ENCODE assay signal across 11 cellular contexts in genomic region chr20:48686238-48687096, GRCh38.
A peak's percentile ranks its signal among the peaks of the same experiment; 100 is the strongest.
DNase-seq lines count a peak whose midpoint lies in the region; ATAC-seq lines count a peak whose summit lies in the region.
"Had no signal": no experiment of that assay in that cellular context is flagged by ENCODE, and none has a peak within 500 bp of the region (broad histone marks: within the 10 kb centered on the region; RNA-seq: fewer than 3 reads in every experiment).

No MANE protein-coding gene starts in this region.

- H3K4me3 Mint-ChIP-seq in activated CD4-positive, alpha-beta T cell treated with anti-CD3 and anti-CD28 coated beads, Interleukin-2, amount 10 ng/mL, durations not matched to agents 7 days and 5 days, result no peak overlapping the region
- H3K4me3 Mint-ChIP-seq in activated T-helper 1 cell treated with anti-CD3 and anti-CD28 coated beads, Interleukin-12 subunit alpha, Interleukin-12 subunit beta, Interleukin-2, Interleukin-4 antibody, amounts not matched to agents 30 ng/mL and 10 ng/mL and 1 ng/mL, durations not matched to agents 14 hours and 24 hours and 36 hours, result no peak overlapping the region
- H3K4me3 Mint-ChIP-seq in stimulated activated naive B cell treated with anti-CD40 and anti-IgM and Interleukin-4, amounts not matched to agents 10 μg/mL and 1 μg/mL and 100 μg/mL, for 72 hours, result no peak overlapping the region

- H3K36me3 Mint-ChIP-seq in activated CD4-positive, alpha-beta T cell treated with anti-CD3 and anti-CD28 coated beads, Interleukin-2, amount 10 ng/mL, durations not matched to agents 7 days and 5 days (ENCODE audit: low read depth), result peaks cover 57% of the 10 kb centered on the region
- peaks cover 54% of the 10 kb centered on the region for H3K36me3 Mint-ChIP-seq in activated T-helper 1 cell treated with anti-CD3 and anti-CD28 coated beads, Interleukin-12 subunit alpha, Interleukin-12 subunit beta, Interleukin-2, Interleukin-4 antibody, amounts not matched to agents 30 ng/mL and 10 ng/mL and 1 ng/mL, durations not matched to agents 14 hours and 24 hours and 36 hours (ENCODE audit: low read depth)
- H3K36me3 Mint-ChIP-seq in stimulated activated naive B cell treated with anti-CD40 and anti-IgM and Interleukin-4, amounts not matched to agents 10 μg/mL and 1 μg/mL and 100 μg/mL, for 72 hours, result peaks cover 29 to 46% of the 10 kb centered on the region in 2 donors

- CTCF ChIA-PET in activated CD4-positive, alpha-beta T cell treated with anti-CD3 and anti-CD28 coated beads, Interleukin-2, amount 10 ng/mL, durations not matched to agents 7 days and 5 days (lab: Charles Lee), result interaction anchor here (1.2 kb wide), 1 partner anchor 9 kb away, joined by 3 read pairs; no protein-coding TSS in a partner anchor

- WGBS in right cardiac atrium, result 56% methylated on average over 19 of the region's 19 CpGs

- H3K9me3 ChIP-seq in right cardiac atrium (ENCODE audit: control insufficient read depth, low read length), result no peaks in the 10 kb centered on the region
- H3K9me3 ChIP-seq: A549 had no signal

- H3K4me3 ChIP-seq in right cardiac atrium (ENCODE audit: low read length), result no peak overlapping the region
- H3K4me3 ChIP-seq: A549 had no signal

- H3K27ac ChIP-seq in right cardiac atrium (ENCODE audit: low read length), result no peak overlapping the region

- no peaks in the 10 kb centered on the region for H3K27me3 ChIP-seq in right cardiac atrium (ENCODE audit: control insufficient read depth, insufficient read depth)

- peak; percentile 49 to 75 for ATAC-seq in right cardiac atrium
- no peak for ATAC-seq in stimulated activated naive B cell treated with anti-CD40 and anti-IgM and Interleukin-4, amounts not matched to agents 10 μg/mL and 1 μg/mL and 100 μg/mL, for 72 hours (replicated peaks)
- ATAC-seq in GM21515 (IDR thresholded peaks at IDR 0.05; ENCODE audit: unreplicated experiment), result no peak

- peaks cover 32% of the 10 kb centered on the region for H3K4me1 ChIP-seq in right cardiac atrium (ENCODE audit: control insufficient read depth, insufficient read depth, low read length)

- no peak for DNase-seq in activated CD4-positive, alpha-beta T cell treated with anti-CD3 and anti-CD28 coated beads, Interleukin-2, amount 10 ng/mL, durations not matched to agents 7 days and 5 days
- no peak for DNase-seq in activated CD4-positive, alpha-beta T cell treated with anti-CD3 and anti-CD28 coated beads, Interleukin-2, amount 50 U/mL, for 1 hour
- no peak for DNase-seq in activated T-helper 1 cell treated with anti-CD3 and anti-CD28 coated beads, Interleukin-12 subunit alpha, Interleukin-12 subunit beta, Interleukin-2, Interleukin-4 antibody, amounts not matched to agents 30 ng/mL and 10 ng/mL and 1 ng/mL, durations not matched to agents 14 hours and 24 hours and 36 hours (ENCODE audit: low spot score)
- DNase-seq in right cardiac atrium (peak; percentile 64 to 85 (median 81)), COLO829 (ENCODE audit: low spot score) (no peak), NCI-H526 treated with DMSO at 0.1 percent for 48 hours (lab: John Stamatoyannopoulos, UW) (no peak)
- DNase-seq in stimulated activated naive B cell treated with anti-CD40 and anti-IgM and Interleukin-4, amounts not matched to agents 10 μg/mL and 1 μg/mL and 100 μg/mL, for 72 hours, result no peak
- DNase-seq: activated CD8-positive, alpha-beta memory T cell treated with anti-CD3 and anti-CD28 coated beads for 24 hours; NCI-H748 treated with DMSO at 0.1 percent for 48 hours had no signal

- H3K27me3 Mint-ChIP-seq in activated CD4-positive, alpha-beta T cell treated with anti-CD3 and anti-CD28 coated beads, Interleukin-2, amount 10 ng/mL, durations not matched to agents 7 days and 5 days, result no peaks in the 10 kb centered on the region
- no peaks in the 10 kb centered on the region for H3K27me3 Mint-ChIP-seq in activated T-helper 1 cell treated with anti-CD3 and anti-CD28 coated beads, Interleukin-12 subunit alpha, Interleukin-12 subunit beta, Interleukin-2, Interleukin-4 antibody, amounts not matched to agents 30 ng/mL and 10 ng/mL and 1 ng/mL, durations not matched to agents 14 hours and 24 hours and 36 hours (ENCODE audit: insufficient read depth)
- no peaks in the 10 kb centered on the region for H3K27me3 Mint-ChIP-seq in stimulated activated naive B cell treated with anti-CD40 and anti-IgM and Interleukin-4, amounts not matched to agents 10 μg/mL and 1 μg/mL and 100 μg/mL, for 72 hours

- intact Hi-C loops in activated T-helper 1 cell treated with anti-CD3 and anti-CD28 coated beads, Interleukin-12 subunit alpha, Interleukin-12 subunit beta, Interleukin-2, Interleukin-4 antibody, amounts not matched to agents 30 ng/mL and 10 ng/mL and 1 ng/mL, durations not matched to agents 14 hours and 24 hours and 36 hours (cut with micrococcal nuclease), result no loop called here
- intact Hi-C loops in right cardiac atrium (cut with DNase I), result loop anchor here in 1 of 4 donors (10.0 kb wide), 1 partner anchor 128 kb away; no protein-coding TSS in a partner anchor

- H3K27ac Mint-ChIP-seq in activated CD4-positive, alpha-beta T cell treated with anti-CD3 and anti-CD28 coated beads, Interleukin-2, amount 10 ng/mL, durations not matched to agents 7 days and 5 days, result peak overlapping the region; percentile 57
- peak overlapping the region; percentile 40 for H3K27ac Mint-ChIP-seq in activated T-helper 1 cell treated with anti-CD3 and anti-CD28 coated beads, Interleukin-12 subunit alpha, Interleukin-12 subunit beta, Interleukin-2, Interleukin-4 antibody, amounts not matched to agents 30 ng/mL and 10 ng/mL and 1 ng/mL, durations not matched to agents 14 hours and 24 hours and 36 hours
- H3K27ac Mint-ChIP-seq in stimulated activated naive B cell treated with anti-CD40 and anti-IgM and Interleukin-4, amounts not matched to agents 10 μg/mL and 1 μg/mL and 100 μg/mL, for 72 hours, result peak overlapping the region; percentile 74

- H3K4me1 Mint-ChIP-seq in activated CD4-positive, alpha-beta T cell treated with anti-CD3 and anti-CD28 coated beads, Interleukin-2, amount 10 ng/mL, durations not matched to agents 7 days and 5 days, result peaks cover 22% of the 10 kb centered on the region
- H3K4me1 Mint-ChIP-seq in activated T-helper 1 cell treated with anti-CD3 and anti-CD28 coated beads, Interleukin-12 subunit alpha, Interleukin-12 subunit beta, Interleukin-2, Interleukin-4 antibody, amounts not matched to agents 30 ng/mL and 10 ng/mL and 1 ng/mL, durations not matched to agents 14 hours and 24 hours and 36 hours (ENCODE audit: low read depth), result peaks cover 37% of the 10 kb centered on the region
- H3K4me1 Mint-ChIP-seq in stimulated activated naive B cell treated with anti-CD40 and anti-IgM and Interleukin-4, amounts not matched to agents 10 μg/mL and 1 μg/mL and 100 μg/mL, for 72 hours, result peaks cover 10 to 17% of the 10 kb centered on the region in 2 donors

- POLR2A ChIA-PET in activated CD4-positive, alpha-beta T cell treated with anti-CD3 and anti-CD28 coated beads, Interleukin-2, amount 10 ng/mL, durations not matched to agents 7 days and 5 days (lab: Charles Lee), result no interaction called here

- H3K9me3 Mint-ChIP-seq in activated CD4-positive, alpha-beta T cell treated with anti-CD3 and anti-CD28 coated beads, Interleukin-2, amount 10 ng/mL, durations not matched to agents 7 days and 5 days, result no peaks in the 10 kb centered on the region
- H3K9me3 Mint-ChIP-seq in activated T-helper 1 cell treated with anti-CD3 and anti-CD28 coated beads, Interleukin-12 subunit alpha, Interleukin-12 subunit beta, Interleukin-2, Interleukin-4 antibody, amounts not matched to agents 30 ng/mL and 10 ng/mL and 1 ng/mL, durations not matched to agents 14 hours and 24 hours and 36 hours, result no peaks in the 10 kb centered on the region
- H3K9me3 Mint-ChIP-seq in stimulated activated naive B cell treated with anti-CD40 and anti-IgM and Interleukin-4, amounts not matched to agents 10 μg/mL and 1 μg/mL and 100 μg/mL, for 72 hours, result no peaks in the 10 kb centered on the region

Comparison
In these comparisons a context has a peak if more than half of its experiments do, and no peak if none do; other contexts are left out.
1. DNase-seq: peak in right cardiac atrium (3 of 3); none in activated CD4-positive, alpha-beta T cell treated with anti-CD3 and anti-CD28 coated beads, Interleukin-2, amount 10 ng/mL, durations not matched to agents 7 days and 5 days (single experiment), activated CD4-positive, alpha-beta T cell treated with anti-CD3 and anti-CD28 coated beads, Interleukin-2, amount 50 U/mL, for 1 hour (single experiment), activated T-helper 1 cell treated with anti-CD3 and anti-CD28 coated beads, Interleukin-12 subunit alpha, Interleukin-12 subunit beta, Interleukin-2, Interleukin-4 antibody, amounts not matched to agents 30 ng/mL and 10 ng/mL and 1 ng/mL, durations not matched to agents 14 hours and 24 hours and 36 hours (single experiment), stimulated activated naive B cell treated with anti-CD40 and anti-IgM and Interleukin-4, amounts not matched to agents 10 μg/mL and 1 μg/mL and 100 μg/mL, for 72 hours (single experiment), COLO829 (single experiment) and NCI-H526 treated with DMSO at 0.1 percent for 48 hours (single experiment).
2. ATAC-seq: peak in right cardiac atrium (2 of 2); none in stimulated activated naive B cell treated with anti-CD40 and anti-IgM and Interleukin-4, amounts not matched to agents 10 μg/mL and 1 μg/mL and 100 μg/mL, for 72 hours (0 of 2) and GM21515 (single experiment).
3. Peak in every context shown above with its lines, with median percentiles within 50 percentile points of each other: H3K27ac Mint-ChIP-seq.